ENCODE assay signal across 1 cellular context in the genomic region with DNA sequence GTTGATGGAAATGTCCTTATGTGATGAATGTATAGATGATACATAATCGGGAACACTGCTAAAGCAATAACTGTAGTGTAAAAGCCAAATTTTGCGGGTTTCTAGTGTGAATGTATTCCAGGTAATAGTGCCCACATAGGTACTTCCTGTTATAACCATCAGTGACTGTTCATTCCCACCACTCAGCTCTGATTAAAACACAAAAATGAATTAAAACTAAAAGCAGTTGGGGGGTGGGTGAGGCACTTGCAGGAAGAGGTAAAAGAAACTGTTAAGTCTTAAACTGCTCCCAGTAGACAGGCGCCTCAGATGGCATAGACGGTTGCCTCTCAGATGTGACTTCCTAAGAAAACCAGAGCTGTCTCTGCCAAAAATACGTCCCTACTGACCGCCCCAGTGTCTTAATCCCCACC.
TF ChIP-seq lines count a peak whose summit lies in the region.

No MANE protein-coding gene starts in this region.

TF ChIP-seq in GM12878, 131 proteins besides CTCF, POLR2A, EP300 and RAD21 (continued from another document):
- no peak for TF ChIP-seq ZBTB33 (IDR thresholded peaks at IDR 0.05)
- TF ChIP-seq ZBED1 (IDR thresholded peaks at IDR 0.05; ENCODE audit: borderline replicate concordance): 0 out of 2 replicates have a peak, but pooled peaks have one; percentile 7
